In genomic region chrX:134870419-134870818, GRCh38 we compare ENCODE assay signal across 5 cellular contexts.
"Had no signal": no experiment of that assay in that cellular context is flagged by ENCODE, and none has a peak within 500 bp of the region (broad histone marks: within the 10 kb centered on the region; RNA-seq: fewer than 3 reads in every experiment).

No MANE protein-coding gene starts in this region.

- H3K4me3 ChIP-seq: K562 had no signal

- H3K27ac ChIP-seq: HL-60 had no signal

- ATAC-seq: HepG2, K562 had no signal

- DNase-seq: IMR-90, KBM-7 had no signal
